ENCODE assay signal across 1 cellular context in the genomic region with DNA sequence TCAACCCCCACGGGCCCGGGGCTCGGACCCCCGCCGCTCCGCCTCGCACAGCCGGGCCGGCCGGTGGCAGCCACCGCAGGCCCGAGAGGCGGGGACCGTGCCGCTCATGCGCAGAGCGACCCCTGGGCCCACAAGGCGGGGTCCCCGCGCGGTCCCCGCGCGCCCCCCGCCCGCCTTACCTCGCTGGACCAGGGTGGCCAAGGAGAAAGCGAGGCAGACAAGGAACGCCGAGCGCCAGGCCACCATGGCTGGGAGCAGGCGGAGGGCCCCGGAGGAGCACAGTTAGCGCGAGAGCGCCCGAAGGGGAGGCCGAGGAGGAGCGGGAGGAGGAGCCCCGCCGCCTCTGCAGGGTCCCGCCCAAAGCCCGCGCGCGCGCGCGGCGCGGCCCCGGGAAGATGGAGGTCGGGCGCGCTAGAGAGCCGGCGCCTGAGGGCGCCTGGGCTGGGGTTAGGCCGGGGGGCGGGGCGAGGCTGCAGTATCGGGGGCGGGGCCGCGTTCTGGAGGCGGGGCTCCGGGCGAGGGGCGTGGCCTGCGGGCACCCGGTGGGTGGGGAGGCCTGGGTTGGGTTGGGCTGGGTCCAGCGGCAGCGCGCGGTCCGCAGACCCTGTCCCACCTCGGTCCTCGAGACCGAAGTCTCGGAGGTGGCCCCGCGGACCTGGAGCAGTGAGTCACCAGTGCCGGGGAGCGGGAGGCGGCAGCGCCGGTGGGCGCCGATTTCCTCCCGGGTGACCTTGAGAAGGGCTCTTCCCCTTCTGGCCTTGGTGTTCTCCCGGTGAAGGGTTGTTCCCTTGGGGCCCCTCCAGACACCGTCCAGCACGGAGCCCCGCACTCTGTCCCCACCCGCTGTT.
TF ChIP-seq lines count a peak whose summit lies in the region.

A gene with protein sequence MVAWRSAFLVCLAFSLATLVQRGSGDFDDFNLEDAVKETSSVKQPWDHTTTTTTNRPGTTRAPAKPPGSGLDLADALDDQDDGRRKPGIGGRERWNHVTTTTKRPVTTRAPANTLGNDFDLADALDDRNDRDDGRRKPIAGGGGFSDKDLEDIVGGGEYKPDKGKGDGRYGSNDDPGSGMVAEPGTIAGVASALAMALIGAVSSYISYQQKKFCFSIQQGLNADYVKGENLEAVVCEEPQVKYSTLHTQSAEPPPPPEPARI (minus strand): TSS at position 326 of the 848 bp plus-strand sequence. CDS start 80 bp downstream, at position 246.

TF ChIP-seq in HEK293, 187 proteins besides CTCF, POLR2A, EP300 and RAD21 (continued from another document and continues in another):
- TF ChIP-seq, protein P1, sequence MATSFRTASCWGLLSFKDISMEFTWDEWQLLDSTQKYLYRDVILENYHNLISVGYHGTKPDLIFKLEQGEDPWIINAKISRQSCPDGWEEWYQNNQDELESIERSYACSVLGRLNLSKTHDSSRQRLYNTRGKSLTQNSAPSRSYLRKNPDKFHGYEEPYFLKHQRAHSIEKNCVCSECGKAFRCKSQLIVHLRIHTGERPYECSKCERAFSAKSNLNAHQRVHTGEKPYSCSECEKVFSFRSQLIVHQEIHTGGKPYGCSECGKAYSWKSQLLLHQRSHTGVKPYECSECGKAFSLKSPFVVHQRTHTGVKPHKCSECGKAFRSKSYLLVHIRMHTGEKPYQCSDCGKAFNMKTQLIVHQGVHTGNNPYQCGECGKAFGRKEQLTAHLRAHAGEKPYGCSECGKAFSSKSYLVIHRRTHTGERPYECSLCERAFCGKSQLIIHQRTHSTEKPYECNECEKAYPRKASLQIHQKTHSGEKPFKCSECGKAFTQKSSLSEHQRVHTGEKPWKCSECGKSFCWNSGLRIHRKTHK (tag by site-specific recombination; IDR thresholded peaks at IDR 0.05), result no peak
- TF ChIP-seq, protein P2, sequence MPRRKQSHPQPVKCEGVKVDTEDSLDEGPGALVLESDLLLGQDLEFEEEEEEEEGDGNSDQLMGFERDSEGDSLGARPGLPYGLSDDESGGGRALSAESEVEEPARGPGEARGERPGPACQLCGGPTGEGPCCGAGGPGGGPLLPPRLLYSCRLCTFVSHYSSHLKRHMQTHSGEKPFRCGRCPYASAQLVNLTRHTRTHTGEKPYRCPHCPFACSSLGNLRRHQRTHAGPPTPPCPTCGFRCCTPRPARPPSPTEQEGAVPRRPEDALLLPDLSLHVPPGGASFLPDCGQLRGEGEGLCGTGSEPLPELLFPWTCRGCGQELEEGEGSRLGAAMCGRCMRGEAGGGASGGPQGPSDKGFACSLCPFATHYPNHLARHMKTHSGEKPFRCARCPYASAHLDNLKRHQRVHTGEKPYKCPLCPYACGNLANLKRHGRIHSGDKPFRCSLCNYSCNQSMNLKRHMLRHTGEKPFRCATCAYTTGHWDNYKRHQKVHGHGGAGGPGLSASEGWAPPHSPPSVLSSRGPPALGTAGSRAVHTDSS (tag by site-specific recombination; IDR thresholded peaks at IDR 0.05), result no peak
- TF ChIP-seq MEIS1 (CRISPR knock-in tag; IDR thresholded peaks at IDR 0.05; ENCODE audit: borderline replicate concordance) (no peak), ZNF19 (tag by site-specific recombination; IDR thresholded peaks at IDR 0.05; ENCODE audit: low read depth) (no peak), ZNF335 (tag by site-specific recombination; conservative IDR thresholded peaks at IDR 0.05) (peak; percentile 70), RBAK (tag by site-specific recombination; IDR thresholded peaks at IDR 0.05) (no peak), SP3 (tag by site-specific recombination; IDR thresholded peaks at IDR 0.05) (peak; percentile 63), SP2 (tag by site-specific recombination; IDR thresholded peaks at IDR 0.05) (peak; percentile 35; the same call in 1 of the 2 replicates), ZNF629 (tag by site-specific recombination; IDR thresholded peaks at IDR 0.05) (no peak), ZNF560 (tag by site-specific recombination; IDR thresholded peaks at IDR 0.05; ENCODE audit: borderline replicate concordance) (no peak), ZFP69B (tag by site-specific recombination; IDR thresholded peaks at IDR 0.05) (no peak), ZNF302 (tag by site-specific recombination; IDR thresholded peaks at IDR 0.05; ENCODE audit: low read depth) (no peak), ZNF623 (tag by site-specific recombination; IDR thresholded peaks at IDR 0.05) (no peak), ZNF138 (tag by site-specific recombination; IDR thresholded peaks at IDR 0.05; ENCODE audit: borderline replicate concordance) (no peak), ZNF501 (tag by site-specific recombination; IDR thresholded peaks at IDR 0.05) (no peak), BCL11A (tag by site-specific recombination; IDR thresholded peaks at IDR 0.05; ENCODE audit: low read depth) (no peak), SP7 (tag by site-specific recombination; IDR thresholded peaks at IDR 0.05) (no peak), HOXD13 (CRISPR knock-in tag; IDR thresholded peaks at IDR 0.05; ENCODE audit: borderline replicate concordance) (no peak), ZNF394 (tag by site-specific recombination; IDR thresholded peaks at IDR 0.05; ENCODE audit: borderline replicate concordance) (no peak), ZNF664 (tag by site-specific recombination; IDR thresholded peaks at IDR 0.05) (no peak), ZBTB21 (tag by site-specific recombination; IDR thresholded peaks at IDR 0.05) (no peak), ZNF677 (tag by site-specific recombination; IDR thresholded peaks at IDR 0.05) (no peak), ZXDB (tag by site-specific recombination; IDR thresholded peaks at IDR 0.05) (no peak), ZNF555 (tag by site-specific recombination; conservative IDR thresholded peaks at IDR 0.05) (no peak), HOXA7 (CRISPR knock-in tag; IDR thresholded peaks at IDR 0.05; ENCODE audit: borderline replicate concordance) (no peak), ZNF404 (tag by site-specific recombination; IDR thresholded peaks at IDR 0.05) (no peak), ZNF837 (tag by site-specific recombination; IDR thresholded peaks at IDR 0.05) (no peak), ZNF621 (tag by site-specific recombination; IDR thresholded peaks at IDR 0.05) (no peak), ZNF792 (tag by site-specific recombination; IDR thresholded peaks at IDR 0.05) (no peak), HOXC10 (CRISPR knock-in tag; IDR thresholded peaks at IDR 0.05) (no peak), ZNF596 (tag by site-specific recombination; IDR thresholded peaks at IDR 0.05) (no peak), PRDM1 (tag by site-specific recombination; IDR thresholded peaks at IDR 0.05) (no peak), ZNF658 (tag by site-specific recombination; IDR thresholded peaks at IDR 0.05) (no peak), KLF10 (tag by site-specific recombination; IDR thresholded peaks at IDR 0.05) (no peak)
- TF ChIP-seq, protein P3, sequence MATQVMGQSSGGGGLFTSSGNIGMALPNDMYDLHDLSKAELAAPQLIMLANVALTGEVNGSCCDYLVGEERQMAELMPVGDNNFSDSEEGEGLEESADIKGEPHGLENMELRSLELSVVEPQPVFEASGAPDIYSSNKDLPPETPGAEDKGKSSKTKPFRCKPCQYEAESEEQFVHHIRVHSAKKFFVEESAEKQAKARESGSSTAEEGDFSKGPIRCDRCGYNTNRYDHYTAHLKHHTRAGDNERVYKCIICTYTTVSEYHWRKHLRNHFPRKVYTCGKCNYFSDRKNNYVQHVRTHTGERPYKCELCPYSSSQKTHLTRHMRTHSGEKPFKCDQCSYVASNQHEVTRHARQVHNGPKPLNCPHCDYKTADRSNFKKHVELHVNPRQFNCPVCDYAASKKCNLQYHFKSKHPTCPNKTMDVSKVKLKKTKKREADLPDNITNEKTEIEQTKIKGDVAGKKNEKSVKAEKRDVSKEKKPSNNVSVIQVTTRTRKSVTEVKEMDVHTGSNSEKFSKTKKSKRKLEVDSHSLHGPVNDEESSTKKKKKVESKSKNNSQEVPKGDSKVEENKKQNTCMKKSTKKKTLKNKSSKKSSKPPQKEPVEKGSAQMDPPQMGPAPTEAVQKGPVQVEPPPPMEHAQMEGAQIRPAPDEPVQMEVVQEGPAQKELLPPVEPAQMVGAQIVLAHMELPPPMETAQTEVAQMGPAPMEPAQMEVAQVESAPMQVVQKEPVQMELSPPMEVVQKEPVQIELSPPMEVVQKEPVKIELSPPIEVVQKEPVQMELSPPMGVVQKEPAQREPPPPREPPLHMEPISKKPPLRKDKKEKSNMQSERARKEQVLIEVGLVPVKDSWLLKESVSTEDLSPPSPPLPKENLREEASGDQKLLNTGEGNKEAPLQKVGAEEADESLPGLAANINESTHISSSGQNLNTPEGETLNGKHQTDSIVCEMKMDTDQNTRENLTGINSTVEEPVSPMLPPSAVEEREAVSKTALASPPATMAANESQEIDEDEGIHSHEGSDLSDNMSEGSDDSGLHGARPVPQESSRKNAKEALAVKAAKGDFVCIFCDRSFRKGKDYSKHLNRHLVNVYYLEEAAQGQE (tag by site-specific recombination; IDR thresholded peaks at IDR 0.05), result no peak
- TF ChIP-seq, protein P4, sequence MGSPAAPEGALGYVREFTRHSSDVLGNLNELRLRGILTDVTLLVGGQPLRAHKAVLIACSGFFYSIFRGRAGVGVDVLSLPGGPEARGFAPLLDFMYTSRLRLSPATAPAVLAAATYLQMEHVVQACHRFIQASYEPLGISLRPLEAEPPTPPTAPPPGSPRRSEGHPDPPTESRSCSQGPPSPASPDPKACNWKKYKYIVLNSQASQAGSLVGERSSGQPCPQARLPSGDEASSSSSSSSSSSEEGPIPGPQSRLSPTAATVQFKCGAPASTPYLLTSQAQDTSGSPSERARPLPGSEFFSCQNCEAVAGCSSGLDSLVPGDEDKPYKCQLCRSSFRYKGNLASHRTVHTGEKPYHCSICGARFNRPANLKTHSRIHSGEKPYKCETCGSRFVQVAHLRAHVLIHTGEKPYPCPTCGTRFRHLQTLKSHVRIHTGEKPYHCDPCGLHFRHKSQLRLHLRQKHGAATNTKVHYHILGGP (tag by site-specific recombination; IDR thresholded peaks at IDR 0.05), result no peak
- TF ChIP-seq, protein P5, sequence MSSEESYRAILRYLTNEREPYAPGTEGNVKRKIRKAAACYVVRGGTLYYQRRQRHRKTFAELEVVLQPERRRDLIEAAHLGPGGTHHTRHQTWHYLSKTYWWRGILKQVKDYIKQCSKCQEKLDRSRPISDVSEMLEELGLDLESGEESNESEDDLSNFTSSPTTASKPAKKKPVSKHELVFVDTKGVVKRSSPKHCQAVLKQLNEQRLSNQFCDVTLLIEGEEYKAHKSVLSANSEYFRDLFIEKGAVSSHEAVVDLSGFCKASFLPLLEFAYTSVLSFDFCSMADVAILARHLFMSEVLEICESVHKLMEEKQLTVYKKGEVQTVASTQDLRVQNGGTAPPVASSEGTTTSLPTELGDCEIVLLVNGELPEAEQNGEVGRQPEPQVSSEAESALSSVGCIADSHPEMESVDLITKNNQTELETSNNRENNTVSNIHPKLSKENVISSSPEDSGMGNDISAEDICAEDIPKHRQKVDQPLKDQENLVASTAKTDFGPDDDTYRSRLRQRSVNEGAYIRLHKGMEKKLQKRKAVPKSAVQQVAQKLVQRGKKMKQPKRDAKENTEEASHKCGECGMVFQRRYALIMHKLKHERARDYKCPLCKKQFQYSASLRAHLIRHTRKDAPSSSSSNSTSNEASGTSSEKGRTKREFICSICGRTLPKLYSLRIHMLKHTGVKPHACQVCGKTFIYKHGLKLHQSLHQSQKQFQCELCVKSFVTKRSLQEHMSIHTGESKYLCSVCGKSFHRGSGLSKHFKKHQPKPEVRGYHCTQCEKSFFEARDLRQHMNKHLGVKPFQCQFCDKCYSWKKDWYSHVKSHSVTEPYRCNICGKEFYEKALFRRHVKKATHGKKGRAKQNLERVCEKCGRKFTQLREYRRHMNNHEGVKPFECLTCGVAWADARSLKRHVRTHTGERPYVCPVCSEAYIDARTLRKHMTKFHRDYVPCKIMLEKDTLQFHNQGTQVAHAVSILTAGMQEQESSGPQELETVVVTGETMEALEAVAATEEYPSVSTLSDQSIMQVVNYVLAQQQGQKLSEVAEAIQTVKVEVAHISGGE (tag by site-specific recombination; conservative IDR thresholded peaks at IDR 0.05; ENCODE audit: low read depth), result no peak
- TF ChIP-seq, protein P6, sequence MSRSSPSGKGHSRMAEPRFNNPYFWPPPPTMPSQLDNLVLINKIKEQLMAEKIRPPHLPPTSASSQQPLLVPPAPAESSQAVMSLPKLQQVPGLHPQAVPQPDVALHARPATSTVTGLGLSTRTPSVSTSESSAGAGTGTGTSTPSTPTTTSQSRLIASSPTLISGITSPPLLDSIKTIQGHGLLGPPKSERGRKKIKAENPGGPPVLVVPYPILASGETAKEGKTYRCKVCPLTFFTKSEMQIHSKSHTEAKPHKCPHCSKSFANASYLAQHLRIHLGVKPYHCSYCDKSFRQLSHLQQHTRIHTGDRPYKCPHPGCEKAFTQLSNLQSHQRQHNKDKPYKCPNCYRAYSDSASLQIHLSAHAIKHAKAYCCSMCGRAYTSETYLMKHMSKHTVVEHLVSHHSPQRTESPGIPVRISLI (tag by site-specific recombination; IDR thresholded peaks at IDR 0.05), result no peak
- TF ChIP-seq, protein P7, sequence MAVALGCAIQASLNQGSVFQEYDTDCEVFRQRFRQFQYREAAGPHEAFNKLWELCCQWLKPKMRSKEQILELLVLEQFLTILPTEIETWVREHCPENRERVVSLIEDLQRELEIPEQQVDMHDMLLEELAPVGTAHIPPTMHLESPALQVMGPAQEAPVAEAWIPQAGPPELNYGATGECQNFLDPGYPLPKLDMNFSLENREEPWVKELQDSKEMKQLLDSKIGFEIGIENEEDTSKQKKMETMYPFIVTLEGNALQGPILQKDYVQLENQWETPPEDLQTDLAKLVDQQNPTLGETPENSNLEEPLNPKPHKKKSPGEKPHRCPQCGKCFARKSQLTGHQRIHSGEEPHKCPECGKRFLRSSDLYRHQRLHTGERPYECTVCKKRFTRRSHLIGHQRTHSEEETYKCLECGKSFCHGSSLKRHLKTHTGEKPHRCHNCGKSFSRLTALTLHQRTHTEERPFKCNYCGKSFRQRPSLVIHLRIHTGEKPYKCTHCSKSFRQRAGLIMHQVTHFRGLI (tag by site-specific recombination; IDR thresholded peaks at IDR 0.05), result no peak
- TF ChIP-seq, protein P8, sequence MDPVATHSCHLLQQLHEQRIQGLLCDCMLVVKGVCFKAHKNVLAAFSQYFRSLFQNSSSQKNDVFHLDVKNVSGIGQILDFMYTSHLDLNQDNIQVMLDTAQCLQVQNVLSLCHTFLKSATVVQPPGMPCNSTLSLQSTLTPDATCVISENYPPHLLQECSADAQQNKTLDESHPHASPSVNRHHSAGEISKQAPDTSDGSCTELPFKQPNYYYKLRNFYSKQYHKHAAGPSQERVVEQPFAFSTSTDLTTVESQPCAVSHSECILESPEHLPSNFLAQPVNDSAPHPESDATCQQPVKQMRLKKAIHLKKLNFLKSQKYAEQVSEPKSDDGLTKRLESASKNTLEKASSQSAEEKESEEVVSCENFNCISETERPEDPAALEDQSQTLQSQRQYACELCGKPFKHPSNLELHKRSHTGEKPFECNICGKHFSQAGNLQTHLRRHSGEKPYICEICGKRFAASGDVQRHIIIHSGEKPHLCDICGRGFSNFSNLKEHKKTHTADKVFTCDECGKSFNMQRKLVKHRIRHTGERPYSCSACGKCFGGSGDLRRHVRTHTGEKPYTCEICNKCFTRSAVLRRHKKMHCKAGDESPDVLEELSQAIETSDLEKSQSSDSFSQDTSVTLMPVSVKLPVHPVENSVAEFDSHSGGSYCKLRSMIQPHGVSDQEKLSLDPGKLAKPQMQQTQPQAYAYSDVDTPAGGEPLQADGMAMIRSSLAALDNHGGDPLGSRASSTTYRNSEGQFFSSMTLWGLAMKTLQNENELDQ (tag by site-specific recombination; IDR thresholded peaks at IDR 0.05; ENCODE audit: low read depth), result no peak
